16 cellular contexts compared by ENCODE assay signal in the genomic region with DNA sequence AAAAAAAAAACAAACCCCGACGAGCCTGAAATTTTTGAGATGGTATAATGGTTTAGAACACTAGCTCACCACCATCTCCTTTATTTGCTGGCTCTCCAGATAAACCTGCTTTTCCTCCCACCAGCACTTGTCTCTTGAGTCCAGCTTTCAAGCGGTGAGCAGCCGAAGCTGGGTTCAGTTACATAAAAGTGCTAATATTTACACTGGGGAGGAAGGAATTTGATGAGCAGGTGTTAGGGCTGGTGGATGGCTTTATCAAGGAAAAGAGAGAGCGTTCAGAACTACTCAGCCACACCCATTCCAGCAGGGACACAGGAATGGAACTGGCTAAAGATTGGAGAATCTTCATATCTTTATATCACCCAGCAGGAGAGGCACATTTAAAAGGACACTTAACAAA. TPM values are rescaled to one million over a fixed set of nuclear protein-coding genes. Genes with fewer than 3 reads are reported as not detected.
DNase-seq lines count a peak whose midpoint lies in the region; ATAC-seq and TF ChIP-seq lines count a peak whose summit lies in the region.
"Had no signal": no experiment of that assay in that cellular context is flagged by ENCODE, and none has a peak within 500 bp of the region (broad histone marks: within the 10 kb centered on the region; RNA-seq: fewer than 3 reads in every experiment).

No MANE protein-coding gene starts in this region.

- peaks cover 4% of the 10 kb centered on the region for H3K9me3 Mint-ChIP-seq in type B pancreatic cell
- H3K9me3 Mint-ChIP-seq: activated CD4-positive, alpha-beta T cell treated with anti-CD3 and anti-CD28 coated beads, Interleukin-2, amount 10 ng/mL, durations not matched to agents 24 days and 14 days had no signal

- no peaks in the 10 kb centered on the region for H3K36me3 Mint-ChIP-seq in type B pancreatic cell

- no peaks in the 10 kb centered on the region for H3K79me2 ChIP-seq in hepatocyte
- H3K79me2 ChIP-seq in PC-9 (ENCODE audit: low read depth), result no peaks in the 10 kb centered on the region

- no peak overlapping the region for H3K4me3 Mint-ChIP-seq in type B pancreatic cell
- H3K4me3 Mint-ChIP-seq: activated CD4-positive, alpha-beta T cell treated with anti-CD3 and anti-CD28 coated beads, Interleukin-2, amount 10 ng/mL, durations not matched to agents 24 days and 14 days had no signal

- H3K9me3 ChIP-seq in hepatocyte (ENCODE audit: low read depth) (no peaks in the 10 kb centered on the region), PC-9 (ENCODE audit: insufficient read depth, low read depth) (no peaks in the 10 kb centered on the region)
- H3K9me3 ChIP-seq: ascending aorta, pancreas, tibial artery had no signal

- H3K9me2 ChIP-seq in hepatocyte (replicated peaks; ENCODE audit: insufficient read depth) (no peaks in the 10 kb centered on the region), PC-9 (ENCODE audit: insufficient read depth) (no peaks in the 10 kb centered on the region)

- H4K20me1 ChIP-seq in hepatocyte (ENCODE audit: insufficient read depth, poor library complexity, severe bottlenecking) (no peaks in the 10 kb centered on the region), PC-9 (ENCODE audit: insufficient read depth) (no peaks in the 10 kb centered on the region)

- intact Hi-C loops in PC-9 (cut with micrococcal nuclease; ENCODE audit: unreplicated experiment), result no loop called here

- POLR2A ChIA-PET in PC-9 (lab: Charles Lee; ENCODE audit: unreplicated experiment), result interaction anchor here (0.5 kb wide), 1 partner anchor 142 kb away, joined by 3 read pairs; no protein-coding TSS in a partner anchor

- H2AFZ ChIP-seq in hepatocyte (no peak overlapping the region), PC-9 (no peak overlapping the region)

- peak overlapping the region; percentile 43 for H3K27ac ChIP-seq in hepatocyte
- H3K27ac ChIP-seq in PC-9, result no peak overlapping the region
- H3K27ac ChIP-seq: ascending aorta, tibial artery had no signal

- H3K4me3 ChIP-seq in hepatocyte (no peak overlapping the region), PC-9 (no peak overlapping the region)
- H3K4me3 ChIP-seq: ascending aorta, pancreas, tibial artery had no signal

- no peaks in the 10 kb centered on the region for H3K27me3 Mint-ChIP-seq in type B pancreatic cell

- peaks cover 23% of the 10 kb centered on the region for H3K4me1 Mint-ChIP-seq in type B pancreatic cell (ENCODE audit: unreplicated experiment)

- 0 out of 2 replicates have a peak, but pooled peaks cover 9% of the 10 kb centered on the region for H3F3A ChIP-seq in PC-9 (ENCODE audit: insufficient read depth, low read depth)

- no TSS peak for BruUV-seq in PC-9 (replicated peaks; lab: Mats Ljungman, UMichigan)

- 29% methylated on average over 5 of the region's 5 CpGs for WGBS in hepatocyte (ENCODE audit: low lambda C conversion rate, missing lambda C conversion rate)

- H3K4me2 ChIP-seq in hepatocyte (peak overlapping the region; percentile 40), PC-9 (no peak overlapping the region)

- ATAC-seq in GM18517 (IDR thresholded peaks at IDR 0.05; ENCODE audit: unreplicated experiment), result no peak

- peak; percentile 5 for DNase-seq in activated CD4-positive, CD25-positive, alpha-beta regulatory T cell treated with anti-CD3 and anti-CD28 coated beads, Interleukin-2, amount 50 U/mL, for 72 hours
- no peak for DNase-seq in activated CD4-positive, CD25-positive, alpha-beta regulatory T cell (lab: John Stamatoyannopoulos, UW)
- DNase-seq in NCI-H345 treated with DMSO at 0.1 percent for 48 hours (lab: John Stamatoyannopoulos, UW; ENCODE audit: unreplicated experiment) (peak; percentile 74), hepatocyte (ENCODE audit: low spot score) (peak; percentile 58), type B pancreatic cell (ENCODE audit: extremely low spot score, unreplicated experiment) (no peak), PC-9 (no peak), NCI-H82 (lab: John Stamatoyannopoulos, UW) (no peak)
- DNase-seq: activated CD4-positive, alpha-beta T cell treated with anti-CD3 and anti-CD28 coated beads, Interleukin-2, amount 10 ng/mL, durations not matched to agents 24 days and 14 days; dermis blood vessel endothelial cell; mesendoderm; pancreas; T-helper 2 cell had no signal

- TF ChIP-seq CTCF in hepatocyte (IDR thresholded peaks at IDR 0.05; ENCODE audit: poor library complexity), result no peak
- no peak for TF ChIP-seq CTCF in type B pancreatic cell (conservative IDR thresholded peaks at IDR 0.05)
- no peak for TF ChIP-seq CTCF in PC-9 (conservative IDR thresholded peaks at IDR 0.05)

- peak overlapping the region; percentile 7 for H3K27ac Mint-ChIP-seq in type B pancreatic cell
- H3K27ac Mint-ChIP-seq: activated CD4-positive, alpha-beta T cell treated with anti-CD3 and anti-CD28 coated beads, Interleukin-2, amount 10 ng/mL, durations not matched to agents 24 days and 14 days had no signal

- H3K4me1 ChIP-seq in hepatocyte (ENCODE audit: insufficient read depth) (peaks cover 24% of the 10 kb centered on the region), PC-9 (replicated peaks; ENCODE audit: insufficient read depth) (peaks cover 6% of the 10 kb centered on the region)
- H3K4me1 ChIP-seq: ascending aorta, tibial artery had no signal

- CTCF ChIA-PET in PC-9 (lab: Charles Lee), result no interaction called here

- H3K27me3 ChIP-seq in hepatocyte (no peaks in the 10 kb centered on the region), PC-9 (ENCODE audit: insufficient read depth, low read depth) (no peaks in the 10 kb centered on the region)
- H3K27me3 ChIP-seq: ascending aorta, pancreas, tibial artery had no signal

- no peaks in the 10 kb centered on the region for H3K36me3 ChIP-seq in hepatocyte (replicated peaks; ENCODE audit: insufficient read depth, low read depth)
- no peaks in the 10 kb centered on the region for H3K36me3 ChIP-seq in PC-9 (ENCODE audit: low read depth)
- H3K36me3 ChIP-seq: ascending aorta, pancreas, tibial artery had no signal

RNA-seq across cellular contexts. Expression of a gene that starts 6.6 kb away (rescaled TPM):
- total RNA-seq in hepatocyte (not detected in 2 replicates), type B pancreatic cell (ENCODE audit: low replicate concordance) (not detected in 2 replicates), PC-9 (2021) (not detected in 2 replicates)
- not detected in 2 replicates for polyA plus RNA-seq in hepatocyte
- total RNA-seq: activated CD4-positive, alpha-beta T cell treated with anti-CD3 and anti-CD28 coated beads, Interleukin-2, amount 10 ng/mL, durations not matched to agents 24 days and 14 days; ascending aorta; dermis blood vessel endothelial cell; fibroblast of lung; pancreas had no signal
- polyA plus RNA-seq: fibroblast of lung had no signal

RNA-seq across cellular contexts. Expression of a gene that starts 18.8 kb away (rescaled TPM):
- not detected in 2 replicates for total RNA-seq in hepatocyte
- not detected in 2 replicates for polyA plus RNA-seq in hepatocyte
- not detected in 2 replicates for total RNA-seq in type B pancreatic cell (ENCODE audit: low replicate concordance)
- 3.0 and 6.3 TPM in 2 replicates for total RNA-seq in PC-9 (2021)
- total RNA-seq: activated CD4-positive, alpha-beta T cell treated with anti-CD3 and anti-CD28 coated beads, Interleukin-2, amount 10 ng/mL, durations not matched to agents 24 days and 14 days; ascending aorta; dermis blood vessel endothelial cell; fibroblast of lung; pancreas had no signal
- polyA plus RNA-seq: fibroblast of lung, pancreas had no signal

Comparison
In these comparisons a context has a peak if more than half of its experiments do, and no peak if none do; other contexts are left out.
1. DNase-seq: peak in activated CD4-positive, CD25-positive, alpha-beta regulatory T cell treated with anti-CD3 and anti-CD28 coated beads, Interleukin-2, amount 50 U/mL, for 72 hours (single experiment), NCI-H345 treated with DMSO at 0.1 percent for 48 hours (single experiment) and hepatocyte (single experiment); none in activated CD4-positive, CD25-positive, alpha-beta regulatory T cell (0 of 4), type B pancreatic cell (single experiment), PC-9 (0 of 2) and NCI-H82 (single experiment).